1 cellular context compared by ENCODE assay signal in the genomic region with DNA sequence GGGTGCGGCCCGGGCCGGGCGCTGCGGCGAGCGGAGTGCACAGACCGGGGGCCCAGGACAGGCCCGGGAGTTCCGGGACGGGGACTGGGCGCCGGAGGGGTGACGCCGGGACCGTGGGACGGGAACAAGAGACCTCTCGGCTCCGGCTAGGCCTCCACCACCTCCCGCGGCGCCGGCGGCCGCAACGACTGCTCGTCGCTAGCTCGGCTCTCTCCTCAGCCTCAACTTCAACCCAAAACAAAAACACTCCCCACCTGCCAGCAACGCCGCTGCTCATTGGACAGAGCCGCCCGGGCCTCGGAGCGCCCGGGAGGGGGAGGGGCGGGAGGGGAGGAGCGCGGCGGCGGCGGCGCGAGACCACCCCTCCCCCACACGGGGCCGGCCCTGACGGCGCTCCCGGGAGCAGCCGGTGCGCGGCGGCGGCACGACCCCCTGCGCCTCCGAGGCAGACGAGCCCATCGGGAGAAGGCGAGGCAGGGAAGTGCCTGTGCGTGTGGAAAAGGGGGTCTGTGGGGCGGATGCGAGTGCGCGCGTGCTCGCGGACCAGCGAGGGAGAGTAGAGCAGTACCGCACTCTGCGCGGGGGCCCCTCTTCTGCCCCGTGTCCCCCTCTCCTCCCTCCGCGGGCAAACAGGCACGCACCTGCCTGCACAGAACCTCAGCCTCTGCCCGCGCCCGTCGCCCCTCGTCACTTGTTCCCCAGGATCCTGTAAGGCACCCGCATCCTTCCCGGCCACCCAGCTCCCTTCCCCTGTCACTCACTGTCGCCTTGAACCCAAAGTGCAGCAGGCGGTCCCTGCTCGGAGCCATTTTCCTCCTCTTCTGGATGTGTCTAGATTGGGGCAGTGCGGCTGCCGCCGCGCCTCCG.
TF ChIP-seq lines count a peak whose summit lies in the region.

TSS of gene FBXL20 (minus strand) at position 215 of the 867 bp plus-strand sequence. CDS start 224 bp downstream, outside the sequence.

TF ChIP-seq in HEK293, 187 proteins besides CTCF, POLR2A, EP300 and RAD21 (continued from another document and continues in another):
- TF ChIP-seq ZNF513 (tag by site-specific recombination; IDR thresholded peaks at IDR 0.05): no peak; the same call in 1 of the 2 replicates
- no peak for TF ChIP-seq SETDB1 (IDR thresholded peaks at IDR 0.05; ENCODE audit: insufficient read length, low read length)
- no peak for TF ChIP-seq MEIS1 (CRISPR knock-in tag; IDR thresholded peaks at IDR 0.05; ENCODE audit: borderline replicate concordance)
- TF ChIP-seq, protein P1, sequence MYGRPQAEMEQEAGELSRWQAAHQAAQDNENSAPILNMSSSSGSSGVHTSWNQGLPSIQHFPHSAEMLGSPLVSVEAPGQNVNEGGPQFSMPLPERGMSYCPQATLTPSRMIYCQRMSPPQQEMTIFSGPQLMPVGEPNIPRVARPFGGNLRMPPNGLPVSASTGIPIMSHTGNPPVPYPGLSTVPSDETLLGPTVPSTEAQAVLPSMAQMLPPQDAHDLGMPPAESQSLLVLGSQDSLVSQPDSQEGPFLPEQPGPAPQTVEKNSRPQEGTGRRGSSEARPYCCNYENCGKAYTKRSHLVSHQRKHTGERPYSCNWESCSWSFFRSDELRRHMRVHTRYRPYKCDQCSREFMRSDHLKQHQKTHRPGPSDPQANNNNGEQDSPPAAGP (tag by site-specific recombination; IDR thresholded peaks at IDR 0.05): peak; percentile 53; the same call in 1 of the 2 replicates
- TF ChIP-seq ZSCAN5A (tag by site-specific recombination; IDR thresholded peaks at IDR 0.05): peak; percentile 32; the same call in 1 of the 2 replicates
- TF ChIP-seq GLI4 (tag by site-specific recombination; IDR thresholded peaks at IDR 0.05): no peak
- TF ChIP-seq MZF1 (tag by site-specific recombination; IDR thresholded peaks at IDR 0.05; ENCODE audit: borderline replicate concordance): no peak
- TF ChIP-seq, protein P2, sequence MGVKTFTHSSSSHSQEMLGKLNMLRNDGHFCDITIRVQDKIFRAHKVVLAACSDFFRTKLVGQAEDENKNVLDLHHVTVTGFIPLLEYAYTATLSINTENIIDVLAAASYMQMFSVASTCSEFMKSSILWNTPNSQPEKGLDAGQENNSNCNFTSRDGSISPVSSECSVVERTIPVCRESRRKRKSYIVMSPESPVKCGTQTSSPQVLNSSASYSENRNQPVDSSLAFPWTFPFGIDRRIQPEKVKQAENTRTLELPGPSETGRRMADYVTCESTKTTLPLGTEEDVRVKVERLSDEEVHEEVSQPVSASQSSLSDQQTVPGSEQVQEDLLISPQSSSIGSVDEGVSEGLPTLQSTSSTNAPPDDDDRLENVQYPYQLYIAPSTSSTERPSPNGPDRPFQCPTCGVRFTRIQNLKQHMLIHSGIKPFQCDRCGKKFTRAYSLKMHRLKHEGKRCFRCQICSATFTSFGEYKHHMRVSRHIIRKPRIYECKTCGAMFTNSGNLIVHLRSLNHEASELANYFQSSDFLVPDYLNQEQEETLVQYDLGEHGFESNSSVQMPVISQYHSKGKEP (tag by site-specific recombination; IDR thresholded peaks at IDR 0.05): peak; percentile 26; the same call in 1 of the 2 replicates
- TF ChIP-seq, protein P3, sequence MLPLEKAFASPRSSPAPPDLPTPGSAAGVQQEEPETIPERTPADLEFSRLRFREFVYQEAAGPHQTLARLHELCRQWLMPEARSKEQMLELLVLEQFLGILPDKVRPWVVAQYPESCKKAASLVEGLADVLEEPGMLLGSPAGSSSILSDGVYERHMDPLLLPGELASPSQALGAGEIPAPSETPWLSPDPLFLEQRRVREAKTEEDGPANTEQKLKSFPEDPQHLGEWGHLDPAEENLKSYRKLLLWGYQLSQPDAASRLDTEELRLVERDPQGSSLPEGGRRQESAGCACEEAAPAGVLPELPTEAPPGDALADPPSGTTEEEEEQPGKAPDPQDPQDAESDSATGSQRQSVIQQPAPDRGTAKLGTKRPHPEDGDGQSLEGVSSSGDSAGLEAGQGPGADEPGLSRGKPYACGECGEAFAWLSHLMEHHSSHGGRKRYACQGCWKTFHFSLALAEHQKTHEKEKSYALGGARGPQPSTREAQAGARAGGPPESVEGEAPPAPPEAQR (tag by site-specific recombination; IDR thresholded peaks at IDR 0.05): no peak
- TF ChIP-seq, protein P4, sequence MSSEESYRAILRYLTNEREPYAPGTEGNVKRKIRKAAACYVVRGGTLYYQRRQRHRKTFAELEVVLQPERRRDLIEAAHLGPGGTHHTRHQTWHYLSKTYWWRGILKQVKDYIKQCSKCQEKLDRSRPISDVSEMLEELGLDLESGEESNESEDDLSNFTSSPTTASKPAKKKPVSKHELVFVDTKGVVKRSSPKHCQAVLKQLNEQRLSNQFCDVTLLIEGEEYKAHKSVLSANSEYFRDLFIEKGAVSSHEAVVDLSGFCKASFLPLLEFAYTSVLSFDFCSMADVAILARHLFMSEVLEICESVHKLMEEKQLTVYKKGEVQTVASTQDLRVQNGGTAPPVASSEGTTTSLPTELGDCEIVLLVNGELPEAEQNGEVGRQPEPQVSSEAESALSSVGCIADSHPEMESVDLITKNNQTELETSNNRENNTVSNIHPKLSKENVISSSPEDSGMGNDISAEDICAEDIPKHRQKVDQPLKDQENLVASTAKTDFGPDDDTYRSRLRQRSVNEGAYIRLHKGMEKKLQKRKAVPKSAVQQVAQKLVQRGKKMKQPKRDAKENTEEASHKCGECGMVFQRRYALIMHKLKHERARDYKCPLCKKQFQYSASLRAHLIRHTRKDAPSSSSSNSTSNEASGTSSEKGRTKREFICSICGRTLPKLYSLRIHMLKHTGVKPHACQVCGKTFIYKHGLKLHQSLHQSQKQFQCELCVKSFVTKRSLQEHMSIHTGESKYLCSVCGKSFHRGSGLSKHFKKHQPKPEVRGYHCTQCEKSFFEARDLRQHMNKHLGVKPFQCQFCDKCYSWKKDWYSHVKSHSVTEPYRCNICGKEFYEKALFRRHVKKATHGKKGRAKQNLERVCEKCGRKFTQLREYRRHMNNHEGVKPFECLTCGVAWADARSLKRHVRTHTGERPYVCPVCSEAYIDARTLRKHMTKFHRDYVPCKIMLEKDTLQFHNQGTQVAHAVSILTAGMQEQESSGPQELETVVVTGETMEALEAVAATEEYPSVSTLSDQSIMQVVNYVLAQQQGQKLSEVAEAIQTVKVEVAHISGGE (tag by site-specific recombination; conservative IDR thresholded peaks at IDR 0.05; ENCODE audit: low read depth): peak; percentile 42; the same call in 1 of the 2 replicates
- peak; percentile 21; the same call in 1 of the 2 replicates for TF ChIP-seq ZIC2 (tag by site-specific recombination; IDR thresholded peaks at IDR 0.05)
- no peak for TF ChIP-seq TCF7L2 (IDR thresholded peaks at IDR 0.05; ENCODE audit: borderline replicate concordance, low read depth, low read length)
- 0 out of 2 replicates have a peak, but pooled peaks have one; percentile 41 for TF ChIP-seq HIC1 (tag by site-specific recombination; IDR thresholded peaks at IDR 0.05)
- TF ChIP-seq ZNF623 (tag by site-specific recombination; IDR thresholded peaks at IDR 0.05): no peak
- TF ChIP-seq ZNF140 (tag by site-specific recombination; IDR thresholded peaks at IDR 0.05): no peak
- no peak for TF ChIP-seq ZNF394 (tag by site-specific recombination; IDR thresholded peaks at IDR 0.05; ENCODE audit: borderline replicate concordance)
- TF ChIP-seq, protein P5, sequence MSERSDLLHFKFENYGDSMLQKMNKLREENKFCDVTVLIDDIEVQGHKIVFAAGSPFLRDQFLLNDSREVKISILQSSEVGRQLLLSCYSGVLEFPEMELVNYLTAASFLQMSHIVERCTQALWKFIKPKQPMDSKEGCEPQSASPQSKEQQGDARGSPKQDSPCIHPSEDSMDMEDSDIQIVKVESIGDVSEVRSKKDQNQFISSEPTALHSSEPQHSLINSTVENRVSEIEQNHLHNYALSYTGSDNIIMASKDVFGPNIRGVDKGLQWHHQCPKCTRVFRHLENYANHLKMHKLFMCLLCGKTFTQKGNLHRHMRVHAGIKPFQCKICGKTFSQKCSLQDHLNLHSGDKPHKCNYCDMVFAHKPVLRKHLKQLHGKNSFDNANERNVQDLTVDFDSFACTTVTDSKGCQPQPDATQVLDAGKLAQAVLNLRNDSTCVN (tag by site-specific recombination; optimal IDR thresholded peaks at IDR 0.05): peak; percentile 96
- no peak for TF ChIP-seq ZNF311 (tag by site-specific recombination; IDR thresholded peaks at IDR 0.05; ENCODE audit: borderline replicate concordance)
- TF ChIP-seq ZNF76 (tag by site-specific recombination; IDR thresholded peaks at IDR 0.05; ENCODE audit: borderline replicate concordance, low read depth): peak; percentile 79
- peak; percentile 84; the same call in 1 of the 2 replicates for TF ChIP-seq ZNF561 (tag by site-specific recombination; IDR thresholded peaks at IDR 0.05; ENCODE audit: borderline replicate concordance)
- no peak for TF ChIP-seq ZNF280D (tag by site-specific recombination; IDR thresholded peaks at IDR 0.05)
- TF ChIP-seq, protein P6, sequence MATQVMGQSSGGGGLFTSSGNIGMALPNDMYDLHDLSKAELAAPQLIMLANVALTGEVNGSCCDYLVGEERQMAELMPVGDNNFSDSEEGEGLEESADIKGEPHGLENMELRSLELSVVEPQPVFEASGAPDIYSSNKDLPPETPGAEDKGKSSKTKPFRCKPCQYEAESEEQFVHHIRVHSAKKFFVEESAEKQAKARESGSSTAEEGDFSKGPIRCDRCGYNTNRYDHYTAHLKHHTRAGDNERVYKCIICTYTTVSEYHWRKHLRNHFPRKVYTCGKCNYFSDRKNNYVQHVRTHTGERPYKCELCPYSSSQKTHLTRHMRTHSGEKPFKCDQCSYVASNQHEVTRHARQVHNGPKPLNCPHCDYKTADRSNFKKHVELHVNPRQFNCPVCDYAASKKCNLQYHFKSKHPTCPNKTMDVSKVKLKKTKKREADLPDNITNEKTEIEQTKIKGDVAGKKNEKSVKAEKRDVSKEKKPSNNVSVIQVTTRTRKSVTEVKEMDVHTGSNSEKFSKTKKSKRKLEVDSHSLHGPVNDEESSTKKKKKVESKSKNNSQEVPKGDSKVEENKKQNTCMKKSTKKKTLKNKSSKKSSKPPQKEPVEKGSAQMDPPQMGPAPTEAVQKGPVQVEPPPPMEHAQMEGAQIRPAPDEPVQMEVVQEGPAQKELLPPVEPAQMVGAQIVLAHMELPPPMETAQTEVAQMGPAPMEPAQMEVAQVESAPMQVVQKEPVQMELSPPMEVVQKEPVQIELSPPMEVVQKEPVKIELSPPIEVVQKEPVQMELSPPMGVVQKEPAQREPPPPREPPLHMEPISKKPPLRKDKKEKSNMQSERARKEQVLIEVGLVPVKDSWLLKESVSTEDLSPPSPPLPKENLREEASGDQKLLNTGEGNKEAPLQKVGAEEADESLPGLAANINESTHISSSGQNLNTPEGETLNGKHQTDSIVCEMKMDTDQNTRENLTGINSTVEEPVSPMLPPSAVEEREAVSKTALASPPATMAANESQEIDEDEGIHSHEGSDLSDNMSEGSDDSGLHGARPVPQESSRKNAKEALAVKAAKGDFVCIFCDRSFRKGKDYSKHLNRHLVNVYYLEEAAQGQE (tag by site-specific recombination; IDR thresholded peaks at IDR 0.05): no peak
- 0 out of 2 replicates have a peak, but pooled peaks have one; percentile 20 for TF ChIP-seq ZNF24 (tag by site-specific recombination; IDR thresholded peaks at IDR 0.05)
- no peak for TF ChIP-seq ZNF10 (tag by site-specific recombination; IDR thresholded peaks at IDR 0.05)
- no peak for TF ChIP-seq HOXA7 (CRISPR knock-in tag; IDR thresholded peaks at IDR 0.05; ENCODE audit: borderline replicate concordance)
